11 cellular contexts compared by ENCODE assay signal in the genomic region with DNA sequence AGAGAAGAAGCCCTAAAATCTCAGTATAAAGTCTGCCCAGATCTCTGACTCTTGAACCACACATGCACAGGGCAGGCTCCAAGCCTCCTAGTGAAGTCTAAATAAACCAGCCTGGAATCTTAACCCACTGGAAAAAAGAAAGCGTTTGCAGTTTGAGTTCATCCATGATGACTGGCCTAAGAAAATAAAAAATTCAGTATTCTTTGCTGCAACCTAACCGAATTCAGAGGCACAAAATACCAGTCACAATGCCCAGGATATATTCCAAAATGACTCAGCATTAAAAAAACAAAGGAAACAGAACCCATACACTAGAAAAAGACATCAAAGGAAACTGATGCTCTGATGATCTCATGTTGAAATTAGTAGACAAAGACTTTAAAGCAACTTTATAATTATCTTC.
DNase-seq lines count a peak whose midpoint lies in the region; ATAC-seq and TF ChIP-seq lines count a peak whose summit lies in the region.
"Had no signal": no experiment of that assay in that cellular context is flagged by ENCODE, and none has a peak within 500 bp of the region (broad histone marks: within the 10 kb centered on the region; RNA-seq: fewer than 3 reads in every experiment).

No MANE protein-coding gene starts in this region.

- no peaks in the 10 kb centered on the region for H3K27me3 ChIP-seq in WERI-Rb-1 (ENCODE audit: insufficient read depth, low read depth, severe bottlenecking)
- H3K27me3 ChIP-seq: body of pancreas had no signal

- no peaks in the 10 kb centered on the region for H3K9me3 ChIP-seq in WERI-Rb-1 (ENCODE audit: severe bottlenecking)
- H3K9me3 ChIP-seq: body of pancreas had no signal

- in situ Hi-C loops in G401 (cut with HindIII; ENCODE audit: low sequenced_read_pairs): no loop called here

- no peak overlapping the region for H3K27ac ChIP-seq in WERI-Rb-1
- H3K27ac ChIP-seq: body of pancreas had no signal

- TF ChIP-seq CTCF in WERI-Rb-1 (IDR thresholded peaks at IDR 0.05; ENCODE audit: low read depth, low read length): no peak

- no peaks in the 10 kb centered on the region for H3K36me3 ChIP-seq in WERI-Rb-1

- no peak overlapping the region for H3K4me3 ChIP-seq in WERI-Rb-1 (ENCODE audit: low read depth, low read length)
- H3K4me3 ChIP-seq: body of pancreas had no signal

- DNase-seq in G401 (ENCODE audit: low spot score) (peak; percentile 17), fibroblast of gingiva (ENCODE audit: low read depth) (peak; percentile 76), pons (ENCODE audit: low spot score) (peak; percentile 30), DMS153 treated with DMSO at 0.1 percent for 48 hours (lab: John Stamatoyannopoulos, UW; ENCODE audit: unreplicated experiment) (no peak), WERI-Rb-1 (no peak), nucleus accumbens (lab: John Stamatoyannopoulos, UW) (no peak)
- DNase-seq: activated CD4-positive, alpha-beta memory T cell treated with anti-CD3 and anti-CD28 coated beads for 36 hours; body of pancreas; NCI-H2227 treated with DMSO at 0.1 percent for 48 hours had no signal

- ATAC-seq in SK-N-SH treated with all-trans-retinoic acid at 6 μM for 48 hours (peak; percentile 78), GM18858 (IDR thresholded peaks at IDR 0.05; ENCODE audit: unreplicated experiment) (no peak)
- ATAC-seq: body of pancreas had no signal

TF ChIP-seq in SK-N-SH treated with all-trans-retinoic acid at 6 μM for 48 hours, 23 proteins besides CTCF, POLR2A, EP300 and RAD21:
- TF ChIP-seq TOX (CRISPR knock-in tag; IDR thresholded peaks at IDR 0.05; ENCODE audit: borderline replicate concordance): 0 out of 2 replicates have a peak, but pooled peaks have one; percentile 25
- no peak for TF ChIP-seq ARNTL (CRISPR knock-in tag; IDR thresholded peaks at IDR 0.05; ENCODE audit: borderline replicate concordance, low read depth)

Comparison
In these comparisons a context has a peak if more than half of its experiments do, and no peak if none do; other contexts are left out.
1. DNase-seq: peak in G401 (single experiment), fibroblast of gingiva (single experiment) and pons (single experiment); none in DMS153 treated with DMSO at 0.1 percent for 48 hours (single experiment), WERI-Rb-1 (single experiment) and nucleus accumbens (0 of 56).